Comparison of ENCODE assay signal across 1 cellular context in the genomic region with DNA sequence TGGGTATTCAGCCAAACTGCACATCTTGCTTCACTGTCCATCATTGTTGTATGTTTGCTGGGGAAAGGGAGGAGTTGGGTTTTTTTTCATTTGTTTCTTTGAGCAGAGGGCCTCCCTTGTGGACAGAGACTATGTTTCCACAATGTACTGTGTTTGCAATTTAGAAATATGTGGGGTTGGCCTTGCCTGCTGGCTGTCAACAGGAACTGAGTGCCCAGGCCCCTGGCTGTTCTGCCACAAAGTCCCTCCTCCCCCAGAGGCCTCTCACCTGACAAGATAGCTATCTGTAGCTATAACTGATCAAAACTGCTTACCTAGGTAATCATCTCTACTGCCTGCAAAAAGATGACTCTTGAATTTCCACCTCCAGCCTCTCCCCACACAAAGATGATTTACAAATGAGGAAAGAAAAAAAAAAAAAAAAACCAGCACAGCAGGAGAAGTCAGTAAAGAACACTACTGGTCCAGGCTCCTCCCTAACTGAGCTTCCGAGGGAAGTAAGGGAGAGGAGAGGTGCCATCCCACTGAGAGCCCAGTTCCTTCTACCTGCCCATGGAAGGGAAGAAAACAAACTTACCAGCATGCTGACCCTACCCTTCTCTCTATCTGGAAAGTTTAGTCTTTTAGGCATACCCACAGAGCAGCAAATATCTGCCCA.
TF ChIP-seq lines count a peak whose summit lies in the region.

No MANE protein-coding gene starts in this region.

TF ChIP-seq in GM23338, 12 proteins besides CTCF, POLR2A, EP300 and RAD21:
- TF ChIP-seq ZNF462 (CRISPR knock-in tag; IDR thresholded peaks at IDR 0.05): no peak
- no peak for TF ChIP-seq POLR2AphosphoS5 (IDR thresholded peaks at IDR 0.05; ENCODE audit: low read depth)
- TF ChIP-seq ETS1 (IDR thresholded peaks at IDR 0.05): no peak
- no peak for TF ChIP-seq NANOG (IDR thresholded peaks at IDR 0.05; ENCODE audit: borderline replicate concordance)
